In the genomic region with DNA sequence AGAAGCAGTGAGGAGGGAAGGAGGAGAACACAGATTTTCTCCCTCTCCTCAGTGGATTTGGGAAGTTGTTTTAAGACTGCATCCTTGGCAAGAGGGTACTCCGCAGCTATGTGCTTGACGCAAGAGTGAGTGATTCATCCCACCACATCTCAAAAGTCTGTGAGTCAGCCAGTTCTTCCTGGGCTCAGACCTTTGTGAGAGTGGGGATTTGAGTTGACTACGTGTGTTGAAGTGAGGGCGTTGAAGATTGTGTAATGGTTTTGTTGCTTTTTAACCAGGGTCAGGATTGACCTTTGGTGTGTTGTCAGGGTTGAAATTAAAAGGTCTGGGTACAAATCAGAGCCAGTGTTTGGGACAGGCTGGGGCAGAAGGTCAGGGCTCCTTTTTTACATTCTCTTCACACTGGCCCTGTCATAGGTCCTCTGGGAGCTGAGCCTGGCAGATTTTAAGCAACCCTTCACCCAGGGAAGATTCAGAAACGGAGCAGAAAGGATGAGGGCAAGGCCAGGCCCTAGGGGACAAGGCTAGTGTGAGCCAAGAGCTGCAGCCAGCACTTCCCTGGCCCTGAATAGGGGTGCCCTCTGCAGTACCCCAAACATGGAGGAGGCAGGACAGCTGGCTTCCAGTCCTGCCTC, we compare ENCODE assay signal across 9 cellular contexts. TPM values are rescaled to one million over a fixed set of nuclear protein-coding genes. Genes with fewer than 3 reads are reported as not detected.
DNase-seq lines count a peak whose midpoint lies in the region; ATAC-seq and TF ChIP-seq lines count a peak whose summit lies in the region.
"Had no signal": no experiment of that assay in that cellular context is flagged by ENCODE, and none has a peak within 500 bp of the region (broad histone marks: within the 10 kb centered on the region; RNA-seq: fewer than 3 reads in every experiment).

No MANE protein-coding gene starts in this region.

- H3K9me3 Mint-ChIP-seq in activated naive CD4-positive, alpha-beta T cell treated with anti-CD3 and anti-CD28 coated beads, Interleukin-2, amount 10 ng/mL, durations not matched to agents 7 days and 5 days = no peaks in the 10 kb centered on the region
- H3K9me3 Mint-ChIP-seq in activated T-cell treated with anti-CD3 and anti-CD28 coated beads, Interleukin-2, amount 50 U/mL, for 72 hours = no peaks in the 10 kb centered on the region

- H3K9me3 ChIP-seq in stomach = no peaks in the 10 kb centered on the region

- H3K27me3 Mint-ChIP-seq in activated naive CD4-positive, alpha-beta T cell treated with anti-CD3 and anti-CD28 coated beads, Interleukin-2, amount 10 ng/mL, durations not matched to agents 7 days and 5 days = peaks cover 18% of the 10 kb centered on the region
- H3K27me3 Mint-ChIP-seq in activated T-cell treated with anti-CD3 and anti-CD28 coated beads, Interleukin-2, amount 50 U/mL, for 72 hours (ENCODE audit: low read depth) = peaks cover 4% of the 10 kb centered on the region

- ATAC-seq in activated T-cell treated with anti-CD3 and anti-CD28 coated beads, Interleukin-2, amount 50 U/mL, for 72 hours (replicated peaks in 1 of 2) = peak; percentile 97
- no peak for ATAC-seq in GM21529 (IDR thresholded peaks at IDR 0.05; ENCODE audit: unreplicated experiment)

- H3K4me1 Mint-ChIP-seq in activated naive CD4-positive, alpha-beta T cell treated with anti-CD3 and anti-CD28 coated beads, Interleukin-2, amount 10 ng/mL, durations not matched to agents 7 days and 5 days = peaks cover 12% of the 10 kb centered on the region
- peaks cover 26% of the 10 kb centered on the region for H3K4me1 Mint-ChIP-seq in activated T-cell treated with anti-CD3 and anti-CD28 coated beads, Interleukin-2, amount 50 U/mL, for 72 hours (ENCODE audit: low read depth)

- H3K4me3 ChIP-seq in stomach = no peak overlapping the region

- H3K4me3 Mint-ChIP-seq in activated naive CD4-positive, alpha-beta T cell treated with anti-CD3 and anti-CD28 coated beads, Interleukin-2, amount 10 ng/mL, durations not matched to agents 7 days and 5 days = no peak overlapping the region
- H3K4me3 Mint-ChIP-seq in activated T-cell treated with anti-CD3 and anti-CD28 coated beads, Interleukin-2, amount 50 U/mL, for 72 hours = peak overlapping the region; percentile 37 to 56

- TF ChIP-seq EP300 in stomach (IDR thresholded peaks at IDR 0.05) = no peak

- intact Hi-C loops in stomach (cut with DNase I; ENCODE audit: low total_unique reads) = no loop called here

- TF ChIP-seq POLR2A in stomach (IDR thresholded peaks at IDR 0.05) = no peak

- peaks cover 0 to 8% (median 0%) of the 10 kb centered on the region in 3 donors for H3K27me3 ChIP-seq in stomach

- CTCF ChIA-PET in activated naive CD4-positive, alpha-beta T cell treated with anti-CD3 and anti-CD28 coated beads, Interleukin-2, amount 10 ng/mL, durations not matched to agents 7 days and 5 days (lab: Charles Lee) = no interaction called here

- no peak for TF ChIP-seq CTCF in stomach (IDR thresholded peaks at IDR 0.05)

- no peaks in the 10 kb centered on the region for H3K36me3 ChIP-seq in stomach

- 54 to 73% (median 61%) methylated on average over 5 of the region's 5 CpGs for WGBS in stomach, 5 donors

- H3K36me3 Mint-ChIP-seq in activated naive CD4-positive, alpha-beta T cell treated with anti-CD3 and anti-CD28 coated beads, Interleukin-2, amount 10 ng/mL, durations not matched to agents 7 days and 5 days = no peaks in the 10 kb centered on the region
- H3K36me3 Mint-ChIP-seq in activated T-cell treated with anti-CD3 and anti-CD28 coated beads, Interleukin-2, amount 50 U/mL, for 72 hours (ENCODE audit: insufficient read depth in 2 of 2) = no peaks in the 10 kb centered on the region

- H3K4me1 ChIP-seq in stomach = peaks cover 0 to 3% (median 0%) of the 10 kb centered on the region in 4 donors

- H3K27ac Mint-ChIP-seq in activated naive CD4-positive, alpha-beta T cell treated with anti-CD3 and anti-CD28 coated beads, Interleukin-2, amount 10 ng/mL, durations not matched to agents 7 days and 5 days = no peak overlapping the region
- no peak overlapping the region for H3K27ac Mint-ChIP-seq in activated T-cell treated with anti-CD3 and anti-CD28 coated beads, Interleukin-2, amount 50 U/mL, for 72 hours

- peak; percentile 9 for DNase-seq in activated naive CD4-positive, alpha-beta T cell treated with Interleukin-2 at 50 U/mL for 16 hours
- no peak for DNase-seq in activated naive CD4-positive, alpha-beta T cell treated with anti-CD3 and anti-CD28 coated beads, Interleukin-2, amount 10 ng/mL, durations not matched to agents 7 days and 5 days
- peak; percentile 59 to 66 for DNase-seq in activated T-cell treated with anti-CD3 and anti-CD28 coated beads, Interleukin-2, amount 50 U/mL, for 72 hours
- DNase-seq in hepatic stellate cell (ENCODE audit: low spot score) = peak; percentile 90
- DNase-seq in stomach = no peak
- no peak for DNase-seq in NCI-H128 (lab: John Stamatoyannopoulos, UW; ENCODE audit: unreplicated experiment)
- no peak for DNase-seq in SK-N-DZ (ENCODE audit: low spot score)

- H3K27ac ChIP-seq in stomach = peak overlapping the region; percentile 12 to 71 (median 57)
- H3K27ac ChIP-seq: VCaP had no signal

RNA-seq across cellular contexts. Expression of a gene that starts 4.2 kb away (rescaled TPM):
- total RNA-seq in activated T-cell treated with anti-CD3 and anti-CD28 coated beads, Interleukin-2, amount 50 U/mL, for 72 hours = not detected
- under 1 TPM in 1 of 5 donors, not detected in 4; 0.37 TPM for total RNA-seq in stomach
- 1 to 10 TPM in 2 of 3 donors, not detected in 1; 1.1 to 2.9 TPM for polyA plus RNA-seq in stomach
- 0.57 TPM in 1 of 2 replicates, not detected in the other for polyA plus RNA-seq in SK-N-DZ (2014; cell fraction: cytosol; rRNA removed)
- not detected in 2 replicates for polyA plus RNA-seq in SK-N-DZ (2014; cell fraction: nucleus; rRNA removed)

RNA-seq across cellular contexts. Expression of a gene that starts 12.7 kb away (rescaled TPM):
- 10 to 100 TPM in 1 of 2 donors, 1 to 10 TPM in 1; 9.1 to 12.7 TPM for total RNA-seq in activated T-cell treated with anti-CD3 and anti-CD28 coated beads, Interleukin-2, amount 50 U/mL, for 72 hours
- 10 to 100 TPM in 2 of 5 donors, 1 to 10 TPM in 2, under 1 TPM in 1; 0.58 to 86.0 (median 8.9) TPM for total RNA-seq in stomach
- 10 to 100 TPM; 20.2 to 25.3 (median 25.2) TPM for polyA plus RNA-seq in stomach
- polyA plus RNA-seq in SK-N-DZ (2014; cell fraction: cytosol; rRNA removed) = 20.3 and 23.9 TPM in 2 replicates
- polyA plus RNA-seq in SK-N-DZ (2014; cell fraction: nucleus; rRNA removed) = 39.3 and 44.0 TPM in 2 replicates

RNA-seq across cellular contexts. Expression of a gene that starts 52.0 kb away (rescaled TPM):
- total RNA-seq in activated T-cell treated with anti-CD3 and anti-CD28 coated beads, Interleukin-2, amount 50 U/mL, for 72 hours = not detected
- not detected for total RNA-seq in stomach
- 1 to 10 TPM in 1 of 3 donors, under 1 TPM in 2; 0.31 to 1.1 (median 0.45) TPM for polyA plus RNA-seq in stomach
- polyA plus RNA-seq in SK-N-DZ (2014; cell fraction: cytosol; rRNA removed) = 0.24 TPM in 1 of 2 replicates, not detected in the other
- polyA plus RNA-seq in SK-N-DZ (2014; cell fraction: nucleus; rRNA removed) = 0.06 and 0.07 TPM in 2 replicates

Comparison
In these comparisons a context has a peak if more than half of its experiments do, and no peak if none do; other contexts are left out.
1. DNase-seq: peak in activated naive CD4-positive, alpha-beta T cell treated with Interleukin-2 at 50 U/mL for 16 hours (single experiment), activated T-cell treated with anti-CD3 and anti-CD28 coated beads, Interleukin-2, amount 50 U/mL, for 72 hours (2 of 2) and hepatic stellate cell (single experiment); none in activated naive CD4-positive, alpha-beta T cell treated with anti-CD3 and anti-CD28 coated beads, Interleukin-2, amount 10 ng/mL, durations not matched to agents 7 days and 5 days (single experiment), stomach (single experiment), NCI-H128 (single experiment) and SK-N-DZ (single experiment).